Comparison of ENCODE assay signal across 1 cellular context in genomic region chr20:48139262-48140041, GRCh38.
TF ChIP-seq lines count a peak whose summit lies in the region.

No MANE protein-coding gene starts in this region.

TF ChIP-seq in K562, 482 proteins besides CTCF, POLR2A, EP300 and RAD21 (continued from another document and continues in another):
- TF ChIP-seq FIP1L1 (IDR thresholded peaks at IDR 0.05; ENCODE audit: low read depth, low read length, poor library complexity, severe bottlenecking) = no peak
- no peak for TF ChIP-seq SIRT6 (IDR thresholded peaks at IDR 0.05; ENCODE audit: low read depth, low read length)
- no peak for TF ChIP-seq MYBL2 (IDR thresholded peaks at IDR 0.05; ENCODE audit: low read depth)
- no peak for TF ChIP-seq MYBL2 (CRISPR knock-in tag; IDR thresholded peaks at IDR 0.05; ENCODE audit: borderline replicate concordance)
- no peak for TF ChIP-seq AFF1 (IDR thresholded peaks at IDR 0.05; ENCODE audit: low read depth in 1 of 2, partially characterized antibody in 2 of 2)
- TF ChIP-seq RHOXF2B (CRISPR knock-in tag; conservative IDR thresholded peaks at IDR 0.05) = peak; percentile 99
- TF ChIP-seq ESRRB (CRISPR knock-in tag; IDR thresholded peaks at IDR 0.05; ENCODE audit: borderline replicate concordance) = peak; percentile 65; the same call in 1 of the 2 replicates
- TF ChIP-seq ZFP30 (CRISPR knock-in tag; IDR thresholded peaks at IDR 0.05; ENCODE audit: borderline replicate concordance) = peak; percentile 33; the same call in 1 of the 2 replicates
- TF ChIP-seq ZNF436 (CRISPR knock-in tag; IDR thresholded peaks at IDR 0.05) = no peak
- no peak for TF ChIP-seq CGGBP1 (CRISPR knock-in tag; IDR thresholded peaks at IDR 0.05)
- TF ChIP-seq REST (CRISPR knock-in tag; IDR thresholded peaks at IDR 0.05; ENCODE audit: low read depth) = peak; percentile 94
- no peak for TF ChIP-seq E2F8 (IDR thresholded peaks at IDR 0.05; ENCODE audit: low read depth, partially characterized antibody)
- TF ChIP-seq JUND (IDR thresholded peaks at IDR 0.05; ENCODE audit: borderline replicate concordance, low read depth, low read length) = no peak
- no peak for TF ChIP-seq JUND (tag; IDR thresholded peaks at IDR 0.05; ENCODE audit: borderline replicate concordance, low read depth, low read length)
- TF ChIP-seq ESRRA (IDR thresholded peaks at IDR 0.05; ENCODE audit: borderline replicate concordance, low read depth) = peak; percentile 98
- TF ChIP-seq RB1 (IDR thresholded peaks at IDR 0.05; ENCODE audit: low read depth) = no peak
- peak; percentile 100 for TF ChIP-seq ZNF79 (CRISPR knock-in tag; IDR thresholded peaks at IDR 0.05; ENCODE audit: low read depth)
- no peak for TF ChIP-seq C11orf30 (IDR thresholded peaks at IDR 0.05; ENCODE audit: low read depth)
- peak; percentile 89 for TF ChIP-seq ZNF174 (CRISPR knock-in tag; IDR thresholded peaks at IDR 0.05)
- no peak for TF ChIP-seq SMC3 (conservative IDR thresholded peaks at IDR 0.05; ENCODE audit: insufficient read depth, low read depth, low read length)
- TF ChIP-seq SREBF2 (CRISPR knock-in tag; IDR thresholded peaks at IDR 0.05) = no peak
- no peak for TF ChIP-seq SMAD2 (IDR thresholded peaks at IDR 0.05; ENCODE audit: low read depth, low read length)
- no peak for TF ChIP-seq CEBPB (tag; IDR thresholded peaks at IDR 0.05)
- no peak for TF ChIP-seq SRSF3 (IDR thresholded peaks at IDR 0.05; ENCODE audit: insufficient read depth, low read length)
- peak; percentile 100 for TF ChIP-seq CREB3 (tag; conservative IDR thresholded peaks at IDR 0.05; ENCODE audit: low read depth)
- TF ChIP-seq CBFB (CRISPR knock-in tag; IDR thresholded peaks at IDR 0.05) = no peak
- peak; percentile 46 for TF ChIP-seq MAFG (tag; conservative IDR thresholded peaks at IDR 0.05)
- peak; percentile 100 for TF ChIP-seq RREB1 (CRISPR knock-in tag; IDR thresholded peaks at IDR 0.05)
- TF ChIP-seq TCF7L2 (IDR thresholded peaks at IDR 0.05; ENCODE audit: low read depth, low read length) = no peak
- no peak for TF ChIP-seq HNRNPK (IDR thresholded peaks at IDR 0.05; ENCODE audit: low read depth, low read length, poor library complexity, severe bottlenecking)
- TF ChIP-seq CREB3L1 (IDR thresholded peaks at IDR 0.05; ENCODE audit: borderline replicate concordance, low read depth) = no peak
- peak; percentile 99 for TF ChIP-seq ZNF133 (CRISPR knock-in tag; IDR thresholded peaks at IDR 0.05)
- TF ChIP-seq FOSL1 (tag; conservative IDR thresholded peaks at IDR 0.05) = peak; percentile 76
- no peak for TF ChIP-seq THRAP3 (IDR thresholded peaks at IDR 0.05; ENCODE audit: borderline replicate concordance)
- no peak for TF ChIP-seq POLR2G (IDR thresholded peaks at IDR 0.05; ENCODE audit: low read depth, low read length)
- no peak for TF ChIP-seq CBX5 (IDR thresholded peaks at IDR 0.05; ENCODE audit: borderline replicate concordance, low read depth)
- peak; percentile 100 for TF ChIP-seq SMAD3 (CRISPR knock-in tag; conservative IDR thresholded peaks at IDR 0.05)
- TF ChIP-seq ZBTB12 (CRISPR knock-in tag; IDR thresholded peaks at IDR 0.05) = peak; percentile 95
- no peak for TF ChIP-seq SRSF7 (optimal IDR thresholded peaks at IDR 0.05; ENCODE audit: low read depth, low read length)
- TF ChIP-seq ZNF696 (CRISPR knock-in tag; conservative IDR thresholded peaks at IDR 0.05) = no peak
- peak in 1 of 2 experiments; percentile 96; a peak in 2 of 4 replicates for TF ChIP-seq MLX (CRISPR knock-in tag; conservative IDR thresholded peaks at IDR 0.05)
